ENCODE assay signal across 23 cellular contexts in genomic region chr17:66432558-66432957, GRCh38.
A peak's percentile ranks its signal among the peaks of the same experiment; 100 is the strongest.
DNase-seq lines count a peak whose midpoint lies in the region; ATAC-seq and TF ChIP-seq lines count a peak whose summit lies in the region.
"Had no signal": no experiment of that assay in that cellular context is flagged by ENCODE, and none has a peak within 500 bp of the region (broad histone marks: within the 10 kb centered on the region; RNA-seq: fewer than 3 reads in every experiment).

No MANE protein-coding gene starts in this region.

- no peak for DNase-seq in activated T-cell treated with anti-CD3 and anti-CD28 coated beads, Interleukin-2, amount 50 U/mL, for 24 hours
- DNase-seq in activated T-cell treated with anti-CD3 and anti-CD28 coated beads, Interleukin-2, amount 50 U/mL, for 4 hours: no peak
- DNase-seq in SK-N-SH (no peak), hepatocyte (ENCODE audit: low spot score) (no peak), vagina (ENCODE audit: extremely low spot score in 2 of 2) (no peak), SKM-1 treated with dmso at 0.1 percent for 144 hours (lab: John Stamatoyannopoulos, UW; ENCODE audit: unreplicated experiment) (no peak)
- no peak for DNase-seq in activated T-cell treated with anti-CD3 and anti-CD28 coated beads, Interleukin-2, amount 50 U/mL, for 72 hours
- DNase-seq: activated naive CD4-positive, alpha-beta T cell treated with anti-CD3 and anti-CD28 coated beads, Interleukin-2, amount 50 U/mL, for 16 hours; CD4-positive, alpha-beta T cell; DMS153; endodermal cell; GF-D8; H9; hippocampal formation; lower lobe of right lung; naive thymus-derived CD8-positive, alpha-beta T cell; NCI-H1930; NK-92 treated with Interleukin-12 subunit alpha and Interleukin-12 subunit beta, amount 100 ng/mL, for 24 hours; stimulated activated CD4-positive, alpha-beta T cell treated with anti-CD3 and anti-CD28 coated beads, Interleukin-2, amount 100 ng/mL, for 24 hours had no signal

- peaks cover 53% of the 10 kb centered on the region for H4K20me1 ChIP-seq in SK-N-SH (ENCODE audit: insufficient read depth)
- H4K20me1 ChIP-seq in hepatocyte (ENCODE audit: insufficient read depth, poor library complexity, severe bottlenecking): no peaks in the 10 kb centered on the region

- H3K27ac Mint-ChIP-seq in activated T-cell treated with anti-CD3 and anti-CD28 coated beads, Interleukin-2, amount 50 U/mL, for 24 hours: peak overlapping the region; percentile 56
- H3K27ac Mint-ChIP-seq in activated T-cell treated with anti-CD3 and anti-CD28 coated beads, Interleukin-2, amount 50 U/mL, for 72 hours: no peak overlapping the region
- H3K27ac Mint-ChIP-seq: CD4-positive, alpha-beta T cell; endodermal cell; H9; stimulated activated naive CD8-positive, alpha-beta T cell treated with anti-CD3 and anti-CD28 coated beads, Interleukin-15, Interleukin-2, amounts not matched to agents 100 ng/mL and 50 ng/mL, for 24 hours; type B pancreatic cell had no signal

- no peaks in the 10 kb centered on the region for H3K27me3 Mint-ChIP-seq in activated T-cell treated with anti-CD3 and anti-CD28 coated beads, Interleukin-2, amount 50 U/mL, for 24 hours
- H3K27me3 Mint-ChIP-seq in activated T-cell treated with anti-CD3 and anti-CD28 coated beads, Interleukin-2, amount 50 U/mL, for 4 hours (ENCODE audit: low read depth): no peaks in the 10 kb centered on the region
- H3K27me3 Mint-ChIP-seq in activated T-cell treated with anti-CD3 and anti-CD28 coated beads, Interleukin-2, amount 50 U/mL, for 72 hours (ENCODE audit: low read depth): no peaks in the 10 kb centered on the region
- H3K27me3 Mint-ChIP-seq: CD4-positive, alpha-beta T cell; naive thymus-derived CD8-positive, alpha-beta T cell; stimulated activated naive CD8-positive, alpha-beta T cell treated with anti-CD3 and anti-CD28 coated beads, Interleukin-15, Interleukin-2, amounts not matched to agents 100 ng/mL and 50 ng/mL, for 24 hours; type B pancreatic cell had no signal

- H3K9me3 ChIP-seq in SK-N-SH (no peaks in the 10 kb centered on the region), hepatocyte (ENCODE audit: low read depth) (no peaks in the 10 kb centered on the region), vagina (no peaks in the 10 kb centered on the region)
- H3K9me3 ChIP-seq: lower lobe of right lung had no signal

- H3K4me1 ChIP-seq in SK-N-SH (ENCODE audit: control insufficient read depth in 1 of 2, insufficient read depth in 2 of 2, low read depth in 1 of 2, low read length in 1 of 2): peaks cover 41 to 43% of the 10 kb centered on the region in 2 experiments
- peaks cover 9% of the 10 kb centered on the region for H3K4me1 ChIP-seq in hepatocyte (ENCODE audit: insufficient read depth)
- H3K4me1 ChIP-seq in vagina: peaks cover 40% of the 10 kb centered on the region

- POLR2A ChIA-PET in SK-N-SH (lab: Yijun Ruan, JAX): interaction anchor here (1.2 kb wide), 1 partner anchor 15 kb away, joined by 5 read pairs; no protein-coding TSS in a partner anchor

- H2AFZ ChIP-seq in SK-N-SH (ENCODE audit: low read depth) (no peak overlapping the region), hepatocyte (no peak overlapping the region)

- TF ChIP-seq RAD21 in SK-N-SH (IDR thresholded peaks at IDR 0.05; ENCODE audit: low read length): no peak

- CTCF ChIA-PET in SK-N-SH (lab: Yijun Ruan, JAX): interaction anchor here (0.8 to 2.9 kb wide), 10 partner anchors 9 to 241 kb away, joined by 3 to 13 read pairs (median 3); no protein-coding TSS in a partner anchor

- WGBS in SK-N-SH (ENCODE audit: low lambda C conversion rate): 3% methylated on average over 1 of the region's 1 CpG
- WGBS in hepatocyte (ENCODE audit: low lambda C conversion rate, missing lambda C conversion rate): 0% methylated on average over 1 of the region's 1 CpG

- TF ChIP-seq POLR2A in vagina (IDR thresholded peaks at IDR 0.05): no peak

- peak overlapping the region; percentile 74 for H3K4me2 ChIP-seq in SK-N-SH
- no peak overlapping the region for H3K4me2 ChIP-seq in hepatocyte

- H3K79me2 ChIP-seq in SK-N-SH (ENCODE audit: insufficient read depth): peaks cover 97% of the 10 kb centered on the region
- peaks cover 49% of the 10 kb centered on the region for H3K79me2 ChIP-seq in hepatocyte

- no peak for TF ChIP-seq EP300 in SK-N-SH (IDR thresholded peaks at IDR 0.05; ENCODE audit: borderline replicate concordance in 1 of 2, low read depth in 1 of 2, low read length in 1 of 2)

- peak overlapping the region; percentile 47; the same call in 1 of the 2 replicates for H3K9ac ChIP-seq in SK-N-SH

- H3K36me3 ChIP-seq in SK-N-SH (replicated peaks in 1 of 2; ENCODE audit: control insufficient read depth in 1 of 2, insufficient read depth in 2 of 2, low read length in 1 of 2) (peaks cover 0 to 8% of the 10 kb centered on the region in 2 experiments), hepatocyte (replicated peaks; ENCODE audit: insufficient read depth, low read depth) (no peaks in the 10 kb centered on the region), vagina (no peaks in the 10 kb centered on the region)
- H3K36me3 ChIP-seq: lower lobe of right lung had no signal

- intact Hi-C loops in vagina (cut with DNase I): no loop called here

- H3F3A ChIP-seq in SK-N-SH (replicated peaks; ENCODE audit: insufficient read depth): peaks cover 40% of the 10 kb centered on the region

- H3K9me2 ChIP-seq in SK-N-SH: no peaks in the 10 kb centered on the region
- H3K9me2 ChIP-seq in hepatocyte (replicated peaks; ENCODE audit: insufficient read depth): no peaks in the 10 kb centered on the region

- H3K27me3 ChIP-seq in SK-N-SH (ENCODE audit: insufficient read depth): no peaks in the 10 kb centered on the region
- no peaks in the 10 kb centered on the region for H3K27me3 ChIP-seq in hepatocyte
- H3K27me3 ChIP-seq in vagina: no peaks in the 10 kb centered on the region

- H3K4me3 Mint-ChIP-seq in activated T-cell treated with anti-CD3 and anti-CD28 coated beads, Interleukin-2, amount 50 U/mL, for 24 hours: no peak overlapping the region
- no peak overlapping the region for H3K4me3 Mint-ChIP-seq in activated T-cell treated with anti-CD3 and anti-CD28 coated beads, Interleukin-2, amount 50 U/mL, for 4 hours
- no peak overlapping the region for H3K4me3 Mint-ChIP-seq in activated T-cell treated with anti-CD3 and anti-CD28 coated beads, Interleukin-2, amount 50 U/mL, for 72 hours
- H3K4me3 Mint-ChIP-seq: CD4-positive, alpha-beta T cell; endodermal cell; H9; stimulated activated naive CD8-positive, alpha-beta T cell treated with anti-CD3 and anti-CD28 coated beads, Interleukin-15, Interleukin-2, amounts not matched to agents 100 ng/mL and 50 ng/mL, for 24 hours; type B pancreatic cell had no signal

- H3K27ac ChIP-seq in SK-N-SH (ENCODE audit: low read depth in 2 of 2, low read length in 1 of 2) (peak overlapping the region; percentile 88 to 91), hepatocyte (peak overlapping the region; percentile 22), vagina (peak overlapping the region; percentile 66)

- H3K4me3 ChIP-seq in SK-N-SH (ENCODE audit: low read depth in 2 of 2, low read length in 1 of 2) (peak overlapping the region in 1 of 2 experiments; percentile 52; a peak in 1 of 4 replicates), hepatocyte (no peak overlapping the region), vagina (no peak overlapping the region)
- H3K4me3 ChIP-seq: GM12878, lower lobe of right lung had no signal

- TF ChIP-seq CTCF in SK-N-SH (IDR thresholded peaks at IDR 0.05): no peak
- no peak for TF ChIP-seq CTCF in hepatocyte (IDR thresholded peaks at IDR 0.05; ENCODE audit: poor library complexity)
- no peak for TF ChIP-seq CTCF in vagina (IDR thresholded peaks at IDR 0.05)

- peaks cover 49% of the 10 kb centered on the region for H3K4me1 Mint-ChIP-seq in activated T-cell treated with anti-CD3 and anti-CD28 coated beads, Interleukin-2, amount 50 U/mL, for 24 hours (ENCODE audit: low read depth)
- peaks cover 54% of the 10 kb centered on the region for H3K4me1 Mint-ChIP-seq in activated T-cell treated with anti-CD3 and anti-CD28 coated beads, Interleukin-2, amount 50 U/mL, for 4 hours (ENCODE audit: low read depth)
- peaks cover 46% of the 10 kb centered on the region for H3K4me1 Mint-ChIP-seq in activated T-cell treated with anti-CD3 and anti-CD28 coated beads, Interleukin-2, amount 50 U/mL, for 72 hours (ENCODE audit: low read depth)

- H3K36me3 Mint-ChIP-seq in activated T-cell treated with anti-CD3 and anti-CD28 coated beads, Interleukin-2, amount 50 U/mL, for 24 hours (ENCODE audit: low read depth): no peaks in the 10 kb centered on the region
- H3K36me3 Mint-ChIP-seq in activated T-cell treated with anti-CD3 and anti-CD28 coated beads, Interleukin-2, amount 50 U/mL, for 4 hours (ENCODE audit: insufficient read depth): no peaks in the 10 kb centered on the region
- H3K36me3 Mint-ChIP-seq in activated T-cell treated with anti-CD3 and anti-CD28 coated beads, Interleukin-2, amount 50 U/mL, for 72 hours (ENCODE audit: insufficient read depth in 2 of 2): no peaks in the 10 kb centered on the region
- H3K36me3 Mint-ChIP-seq: naive thymus-derived CD8-positive, alpha-beta T cell; type B pancreatic cell had no signal

- ATAC-seq in activated T-cell treated with anti-CD3 and anti-CD28 coated beads, Interleukin-2, amount 50 U/mL, for 4 hours: no peak
- no peak for ATAC-seq in GM21737 (IDR thresholded peaks at IDR 0.05; ENCODE audit: unreplicated experiment)
- ATAC-seq in activated T-cell treated with anti-CD3 and anti-CD28 coated beads, Interleukin-2, amount 50 U/mL, for 72 hours (replicated peaks in 1 of 2): no peak
- ATAC-seq: GM12878; lower lobe of right lung; naive thymus-derived CD8-positive, alpha-beta T cell had no signal

- no peaks in the 10 kb centered on the region for H3K9me3 Mint-ChIP-seq in activated T-cell treated with anti-CD3 and anti-CD28 coated beads, Interleukin-2, amount 50 U/mL, for 24 hours
- H3K9me3 Mint-ChIP-seq in activated T-cell treated with anti-CD3 and anti-CD28 coated beads, Interleukin-2, amount 50 U/mL, for 4 hours: no peaks in the 10 kb centered on the region
- H3K9me3 Mint-ChIP-seq in activated T-cell treated with anti-CD3 and anti-CD28 coated beads, Interleukin-2, amount 50 U/mL, for 72 hours: no peaks in the 10 kb centered on the region
- H3K9me3 Mint-ChIP-seq: CD4-positive, alpha-beta T cell; endodermal cell; H9; naive thymus-derived CD8-positive, alpha-beta T cell; stimulated activated naive CD8-positive, alpha-beta T cell treated with anti-CD3 and anti-CD28 coated beads, Interleukin-15, Interleukin-2, amounts not matched to agents 100 ng/mL and 50 ng/mL, for 24 hours; type B pancreatic cell had no signal

TF ChIP-seq in SK-N-SH, 30 proteins besides CTCF, POLR2A, EP300 and RAD21 (continues in another document):
- peak; percentile 43; the same call in 1 of the 2 replicates for TF ChIP-seq RCOR1 (IDR thresholded peaks at IDR 0.05; ENCODE audit: low read length)
- no peak for TF ChIP-seq PBX3 (IDR thresholded peaks at IDR 0.05)

Comparison
In these comparisons a context has a peak if more than half of its experiments do, and no peak if none do; other contexts are left out.
1. H3K27ac ChIP-seq: peak in every context shown above with its lines; median percentile 90 in SK-N-SH; 66 in vagina; 22 in hepatocyte.